In genomic region chr11:74725701-74726100, GRCh38 we compare ENCODE assay signal across 20 cellular contexts. TPM values are rescaled to one million over a fixed set of nuclear protein-coding genes. Genes with fewer than 3 reads are reported as not detected.
DNase-seq lines count a peak whose midpoint lies in the region; ATAC-seq, FAIRE-seq and TF ChIP-seq lines count a peak whose summit lies in the region.
"Had no signal": no experiment of that assay in that cellular context is flagged by ENCODE, and none has a peak within 500 bp of the region (broad histone marks: within the 10 kb centered on the region; RNA-seq: fewer than 3 reads in every experiment).

No MANE protein-coding gene starts in this region.

- peaks cover 12% of the 10 kb centered on the region for H3K4me1 ChIP-seq in A549
- H3K4me1 ChIP-seq in SJCRH30, result peaks cover 11% of the 10 kb centered on the region

- H3K4me1 Mint-ChIP-seq in activated naive CD4-positive, alpha-beta T cell treated with anti-CD3 and anti-CD28 coated beads for 36 hours (ENCODE audit: low read depth), result peaks cover 5% of the 10 kb centered on the region

- CTCF ChIA-PET in A549 (lab: Yijun Ruan, JAX), result interaction anchor here (1.0 to 11.4 kb wide), 32 partner anchors 10 to 470 kb away, joined by 3 to 241 read pairs (median 8); no protein-coding TSS in a partner anchor
- CTCF ChIA-PET in activated naive CD4-positive, alpha-beta T cell treated with anti-CD3 and anti-CD28 coated beads for 36 hours (lab: Charles Lee), result interaction anchor here (0.7 to 7.2 kb wide), 13 partner anchors 9 to 470 kb away, joined by 3 to 112 read pairs (median 4); no protein-coding TSS in a partner anchor

- H3K4me3 Mint-ChIP-seq in activated naive CD4-positive, alpha-beta T cell treated with anti-CD3 and anti-CD28 coated beads for 36 hours, result no peak overlapping the region

- peak overlapping the region; percentile 44 to 55; a peak in 5 of 6 replicates for H3K27ac ChIP-seq in A549
- H3K27ac ChIP-seq in SJCRH30, result peak overlapping the region; percentile 76
- H3K27ac ChIP-seq in dorsolateral prefrontal cortex, result peak overlapping the region in 16 of 59 donors; percentile 7 to 71 (median 36)

- H3K27me3 Mint-ChIP-seq in activated naive CD4-positive, alpha-beta T cell treated with anti-CD3 and anti-CD28 coated beads for 36 hours (ENCODE audit: low read depth), result peaks cover 22% of the 10 kb centered on the region

- DNase-seq in A549 (ENCODE audit: low read depth in 1 of 2, low spot score in 1 of 2), result no peak
- DNase-seq in SJCRH30, result peak in 1 of 2 experiments; percentile 13
- peak; percentile 54 for DNase-seq in fibroblast of villous mesenchyme (ENCODE audit: low read depth)
- peak; percentile 21 for DNase-seq in retinal pigment epithelial cell (ENCODE audit: low read depth)
- DNase-seq in dorsolateral prefrontal cortex, result no peak
- no peak for DNase-seq in NCI-H524 treated with DMSO at 0.1 percent for 48 hours (lab: John Stamatoyannopoulos, UW)
- DNase-seq in activated naive CD4-positive, alpha-beta T cell treated with anti-CD3 and anti-CD28 coated beads for 36 hours, result no peak
- DNase-seq: COR-L47; DMS153; HCEC 1CT; NCI-H1436; NCI-H2227 treated with DMSO at 0.1 percent for 48 hours; NCI-H526 treated with DMSO at 0.1 percent for 48 hours; NK-92 treated with Interleukin-12 subunit alpha and Interleukin-12 subunit beta, amount 100 ng/mL, for 24 hours; OCI-M1; RPMI8226 had no signal

- no peak for TF ChIP-seq POLR2A in A549 (IDR thresholded peaks at IDR 0.05; ENCODE audit: low read length)

- TF ChIP-seq RAD21 in A549 (conservative IDR thresholded peaks at IDR 0.05 in 1 of 2, IDR thresholded peaks at IDR 0.05 in 1 of 2), result no peak

- TF ChIP-seq EP300 in A549 (IDR thresholded peaks at IDR 0.05), result no peak

- POLR2A ChIA-PET in A549 (lab: Yijun Ruan, JAX), result interaction anchor here (0.6 to 1.0 kb wide), 2 partner anchors 23 to 92 kb away, joined by 3 read pairs; no protein-coding TSS in a partner anchor

- no peaks in the 10 kb centered on the region for H3K9me3 ChIP-seq in A549
- H3K9me3 ChIP-seq in SJCRH30 (replicated peaks), result no peaks in the 10 kb centered on the region

- H3K9me3 Mint-ChIP-seq in activated naive CD4-positive, alpha-beta T cell treated with anti-CD3 and anti-CD28 coated beads for 36 hours, result no peaks in the 10 kb centered on the region

- ATAC-seq in A549 (no peak), GM21825 (IDR thresholded peaks at IDR 0.05; ENCODE audit: unreplicated experiment) (no peak)

- H3K36me3 Mint-ChIP-seq in activated naive CD4-positive, alpha-beta T cell treated with anti-CD3 and anti-CD28 coated beads for 36 hours (ENCODE audit: low read depth), result no peaks in the 10 kb centered on the region
- H3K36me3 Mint-ChIP-seq: CD14-positive monocyte had no signal

- H3K4me2 ChIP-seq in A549, result no peak overlapping the region; the same call in 2 of the 3 replicates

- H3K27ac Mint-ChIP-seq in activated naive CD4-positive, alpha-beta T cell treated with anti-CD3 and anti-CD28 coated beads for 36 hours, result no peak overlapping the region
- H3K27ac Mint-ChIP-seq: CD14-positive monocyte had no signal

- 64% methylated on average over 4 of the region's 4 CpGs for whole genome bisulfite sequencing in A549 (ENCODE audit: missing lambda C conversion rate)

- H3K4me3 ChIP-seq in A549 (no peak overlapping the region), SJCRH30 (no peak overlapping the region), fibroblast of villous mesenchyme (ENCODE audit: low read depth, low read length) (no peak overlapping the region), retinal pigment epithelial cell (ENCODE audit: low read length) (no peak overlapping the region), dorsolateral prefrontal cortex (no peak overlapping the region)

- FAIRE-seq in A549 (lab: Jason Lieb, UNC), result no peak

- intact Hi-C loops in dorsolateral prefrontal cortex (cut with DNase I), result loop anchor here (5.0 to 10.0 kb wide), 2 partner anchors 93 to 131 kb away; partner anchors contain the start of gene POLD3 (in 1 of the 2)
- intact Hi-C loops in activated naive CD4-positive, alpha-beta T cell treated with anti-CD3 and anti-CD28 coated beads for 36 hours (cut with micrococcal nuclease), result loop anchor here (1.0 to 10.0 kb wide), 3 partner anchors 23 to 341 kb away; no protein-coding TSS in a partner anchor

- TF ChIP-seq CTCF in A549 (IDR thresholded peaks at IDR 0.05) (no peak), fibroblast of villous mesenchyme (IDR thresholded peaks at IDR 0.05; ENCODE audit: insufficient read depth, low read depth, low read length) (no peak), retinal pigment epithelial cell (conservative IDR thresholded peaks at IDR 0.05; ENCODE audit: low read depth, low read length) (no peak), dorsolateral prefrontal cortex (IDR thresholded peaks at IDR 0.05 in 54 of 56, conservative IDR thresholded peaks at IDR 0.05 in 2 of 56; ENCODE audit: low read depth in 1 of 56, partially characterized antibody in 56 of 56) (no peak)

- H3K27me3 ChIP-seq in SJCRH30 (no peaks in the 10 kb centered on the region), dorsolateral prefrontal cortex (peaks cover 0 to 5% (median 0%) of the 10 kb centered on the region in 45 donors)

- H3K36me3 ChIP-seq in SJCRH30, result no peaks in the 10 kb centered on the region

TF ChIP-seq in A549, 52 proteins besides CTCF, POLR2A, EP300 and RAD21:
- no peak for TF ChIP-seq HOXB5 (CRISPR knock-in tag; IDR thresholded peaks at IDR 0.05)
- no peak for TF ChIP-seq KDM1A (IDR thresholded peaks at IDR 0.05; ENCODE audit: low read depth)
- TF ChIP-seq CBX8 (IDR thresholded peaks at IDR 0.05), result no peak
- no peak for TF ChIP-seq CHD4 (IDR thresholded peaks at IDR 0.05; ENCODE audit: borderline replicate concordance)
- TF ChIP-seq GATA3 (IDR thresholded peaks at IDR 0.05; ENCODE audit: borderline replicate concordance), result no peak
- no peak for TF ChIP-seq HES2 (IDR thresholded peaks at IDR 0.05)
- no peak for TF ChIP-seq FOSB (CRISPR knock-in tag; IDR thresholded peaks at IDR 0.05)

RNA-seq across cellular contexts. Expression of gene CHRDL2, which starts 5.5 kb away (rescaled TPM):
- polyA plus RNA-seq in A549 (2011; rRNA removed), result 1.8 and 2.3 TPM in 2 replicates
- 4.9 and 6.3 TPM in 2 replicates for polyA plus RNA-seq in A549 (2012; cell fraction: cytosol; rRNA removed)
- polyA plus RNA-seq in A549 (2012; cell fraction: nucleus; rRNA removed), result 5.5 and 5.8 TPM in 2 replicates
- polyA plus RNA-seq in A549 (2017; fragmentation: RNase III; extraction: RNeasy Plus Mini Kit Qiagen cat#74134 plus additional on column Dnase treatment), result 2.6 to 5.8 TPM (median 5.4 TPM) in 3 replicates
- polyA minus RNA-seq in A549 (2011; rRNA and poly(A)+ RNA removed), result 1.7 and 3.4 TPM in 2 replicates
- not detected in 2 replicates for total RNA-seq in SJCRH30 (2014; rRNA removed; shearing (Covaris generic))
- total RNA-seq in fibroblast of villous mesenchyme, result not detected in 2 replicates
- 1 to 10 TPM in 15 of 120 experiments, under 1 TPM in 34, not detected in 71; 0.27 to 3.1 (median 0.79) TPM for total RNA-seq in dorsolateral prefrontal cortex
- total RNA-seq in activated naive CD4-positive, alpha-beta T cell treated with anti-CD3 and anti-CD28 coated beads for 36 hours, result not detected
- total RNA-seq: A172, HT-29 had no signal
- polyA plus RNA-seq: CD14-positive monocyte had no signal

RNA-seq across cellular contexts. Expression of gene RNF169, which starts 22.9 kb away (rescaled TPM):
- polyA plus RNA-seq in A549 (2011; rRNA removed) (10.7 and 11.1 TPM in 2 replicates), A549 (2017; fragmentation: RNase III; extraction: RNeasy Plus Mini Kit Qiagen cat#74134 plus additional on column Dnase treatment) (5.8 to 6.3 TPM (median 6.2 TPM) in 3 replicates)
- 1.2 and 1.4 TPM in 2 replicates for polyA plus RNA-seq in A549 (2012; cell fraction: cytosol; rRNA removed)
- polyA plus RNA-seq in A549 (2012; cell fraction: nucleus; rRNA removed), result 1.2 and 1.7 TPM in 2 replicates
- polyA minus RNA-seq in A549 (2011; rRNA and poly(A)+ RNA removed), result 25.6 and 28.7 TPM in 2 replicates
- 16.0 and 17.8 TPM in 2 replicates for total RNA-seq in SJCRH30 (2014; rRNA removed; shearing (Covaris generic))
- total RNA-seq in fibroblast of villous mesenchyme (23.5 and 32.0 TPM in 2 replicates), dorsolateral prefrontal cortex (10 to 100 TPM; 13.4 to 32.9 (median 19.4) TPM)
- total RNA-seq in activated naive CD4-positive, alpha-beta T cell treated with anti-CD3 and anti-CD28 coated beads for 36 hours, result 10 to 100 TPM; 15.8 to 16.0 TPM

Comparison
In these comparisons a context has a peak if more than half of its experiments do, and no peak if none do; other contexts are left out.
1. DNase-seq: peak in fibroblast of villous mesenchyme (single experiment) and retinal pigment epithelial cell (single experiment); none in A549 (0 of 2), dorsolateral prefrontal cortex (0 of 10), NCI-H524 treated with DMSO at 0.1 percent for 48 hours (single experiment) and activated naive CD4-positive, alpha-beta T cell treated with anti-CD3 and anti-CD28 coated beads for 36 hours (single experiment).